Comparison of ENCODE assay signal across 13 cellular contexts in genomic region chr5:132488590-132488989, GRCh38. TPM values are rescaled to one million over a fixed set of nuclear protein-coding genes. Genes with fewer than 3 reads are reported as not detected.
DNase-seq lines count a peak whose midpoint lies in the region; ATAC-seq, FAIRE-seq and TF ChIP-seq lines count a peak whose summit lies in the region.
"Had no signal": no experiment of that assay in that cellular context is flagged by ENCODE, and none has a peak within 500 bp of the region (broad histone marks: within the 10 kb centered on the region; RNA-seq: fewer than 3 reads in every experiment).

No MANE protein-coding gene starts in this region.

- ATAC-seq in stimulated activated naive CD8-positive, alpha-beta T cell treated with anti-CD3 and anti-CD28 coated beads, Interleukin-15, Interleukin-2, amounts not matched to agents 100 U/mL and 50 U/mL, for 24 hours, result no peak
- no peak for ATAC-seq in HG02678 (IDR thresholded peaks at IDR 0.05; ENCODE audit: unreplicated experiment)

- H3K27ac ChIP-seq in astrocyte (ENCODE audit: low read depth, low read length) (no peak overlapping the region), muscle layer of colon (ENCODE audit: low read depth, low read length) (peak overlapping the region; percentile 96)

- H3K4me1 Mint-ChIP-seq in stimulated activated naive CD8-positive, alpha-beta T cell treated with anti-CD3 and anti-CD28 coated beads, Interleukin-15, Interleukin-2, amounts not matched to agents 100 ng/mL and 50 ng/mL, for 24 hours (ENCODE audit: low read depth), result peaks cover 78% of the 10 kb centered on the region
- H3K4me1 Mint-ChIP-seq in astrocyte (ENCODE audit: low read depth, unreplicated experiment), result peaks cover 28% of the 10 kb centered on the region

- no peaks in the 10 kb centered on the region for H3K27me3 Mint-ChIP-seq in stimulated activated naive CD8-positive, alpha-beta T cell treated with anti-CD3 and anti-CD28 coated beads, Interleukin-15, Interleukin-2, amounts not matched to agents 100 ng/mL and 50 ng/mL, for 24 hours
- H3K27me3 Mint-ChIP-seq in astrocyte (ENCODE audit: low read depth, unreplicated experiment), result peaks cover 2% of the 10 kb centered on the region

- H3K27me3 ChIP-seq in astrocyte (ENCODE audit: insufficient read depth, low read length) (no peaks in the 10 kb centered on the region), muscle layer of colon (ENCODE audit: control insufficient read depth in 1 of 2, insufficient read depth in 2 of 2, low read length in 2 of 2) (no peaks in the 10 kb centered on the region)

- H3K79me2 ChIP-seq in astrocyte (ENCODE audit: insufficient read depth, low read length), result peaks cover 33% of the 10 kb centered on the region

- no peak for FAIRE-seq in astrocyte (lab: Jason Lieb, UNC)

- H3K4me1 ChIP-seq in astrocyte (ENCODE audit: insufficient read depth, low read length), result peaks cover 8% of the 10 kb centered on the region
- H3K4me1 ChIP-seq in muscle layer of colon (ENCODE audit: insufficient read depth, low read length), result peaks cover 60% of the 10 kb centered on the region

- peak overlapping the region; percentile 89 for H3K27ac Mint-ChIP-seq in stimulated activated naive CD8-positive, alpha-beta T cell treated with anti-CD3 and anti-CD28 coated beads, Interleukin-15, Interleukin-2, amounts not matched to agents 100 ng/mL and 50 ng/mL, for 24 hours
- no peak overlapping the region for H3K27ac Mint-ChIP-seq in astrocyte (ENCODE audit: unreplicated experiment)

- H3K9ac ChIP-seq in astrocyte (ENCODE audit: low read length), result no peak overlapping the region
- H3K9ac ChIP-seq in muscle layer of colon (ENCODE audit: low read length), result peak overlapping the region; percentile 50

- no peak overlapping the region for H2AFZ ChIP-seq in astrocyte (ENCODE audit: low read depth, low read length)

- H4K20me1 ChIP-seq in astrocyte (ENCODE audit: insufficient read depth, low read length), result peaks cover 58% of the 10 kb centered on the region

- TF ChIP-seq CTCF in astrocyte (IDR thresholded peaks at IDR 0.05; ENCODE audit: insufficient read depth, low read depth, low read length), result no peak

- DNase-seq in stimulated activated naive CD8-positive, alpha-beta T cell treated with anti-CD3 and anti-CD28 coated beads, Interleukin-15, Interleukin-2, amounts not matched to agents 100 U/mL and 50 U/mL, for 24 hours, result no peak
- DNase-seq in astrocyte (ENCODE audit: low read depth) (no peak), DMS153 (lab: John Stamatoyannopoulos, UW) (no peak), cerebellar nuclear complex (lab: John Stamatoyannopoulos, UW) (no peak)
- no peak for DNase-seq in stimulated activated naive CD4-positive, alpha-beta T cell treated with Interleukin-2 at 50 U/mL for 16 hours (lab: John Stamatoyannopoulos, UW)
- DNase-seq: midbrain had no signal

- H3K4me2 ChIP-seq in astrocyte (ENCODE audit: low read length), result peak overlapping the region; percentile 90

- peaks cover 65% of the 10 kb centered on the region for H3K36me3 Mint-ChIP-seq in stimulated activated naive CD8-positive, alpha-beta T cell treated with anti-CD3 and anti-CD28 coated beads, Interleukin-15, Interleukin-2, amounts not matched to agents 100 ng/mL and 50 ng/mL, for 24 hours (ENCODE audit: low read depth)
- peaks cover 40% of the 10 kb centered on the region for H3K36me3 Mint-ChIP-seq in astrocyte (ENCODE audit: low read depth, unreplicated experiment)

- no peaks in the 10 kb centered on the region for H3K9me3 ChIP-seq in astrocyte (ENCODE audit: insufficient read depth, low read depth, low read length)
- H3K9me3 ChIP-seq in muscle layer of colon (ENCODE audit: low read length), result no peaks in the 10 kb centered on the region

- H3K4me3 Mint-ChIP-seq in stimulated activated naive CD8-positive, alpha-beta T cell treated with anti-CD3 and anti-CD28 coated beads, Interleukin-15, Interleukin-2, amounts not matched to agents 100 ng/mL and 50 ng/mL, for 24 hours, result peak overlapping the region; percentile 92
- H3K4me3 Mint-ChIP-seq in astrocyte (ENCODE audit: unreplicated experiment), result peak overlapping the region; percentile 92

- no peaks in the 10 kb centered on the region for H3K9me3 Mint-ChIP-seq in stimulated activated naive CD8-positive, alpha-beta T cell treated with anti-CD3 and anti-CD28 coated beads, Interleukin-15, Interleukin-2, amounts not matched to agents 100 ng/mL and 50 ng/mL, for 24 hours
- no peaks in the 10 kb centered on the region for H3K9me3 Mint-ChIP-seq in astrocyte (ENCODE audit: unreplicated experiment)

- H3K4me3 ChIP-seq in astrocyte (ENCODE audit: insufficient read depth, low read depth, low read length) (peak overlapping the region; percentile 72), muscle layer of colon (ENCODE audit: low read depth in 1 of 2, low read length in 2 of 2) (peak overlapping the region in 1 of 2 donors; percentile 61)

- H3K36me3 ChIP-seq in astrocyte (ENCODE audit: insufficient read depth, low read length) (peaks cover 20% of the 10 kb centered on the region), muscle layer of colon (ENCODE audit: insufficient read depth, low read length) (peaks cover 55% of the 10 kb centered on the region)

RNA-seq across cellular contexts. Expression of gene IRF1, which starts 2.0 kb away (rescaled TPM):
- 39.7 and 42.5 TPM in 2 replicates for total RNA-seq in astrocyte

RNA-seq across cellular contexts. Expression of gene IL5, which starts 54.7 kb away (rescaled TPM):
- total RNA-seq in astrocyte, result not detected in 2 replicates
- total RNA-seq: dermis microvascular lymphatic vessel endothelial cell, H4, M059J, subcutaneous adipose tissue had no signal
